In genomic region chr10:119248681-119249080, GRCh38 we compare ENCODE assay signal across 25 cellular contexts. TPM values are rescaled to one million over a fixed set of nuclear protein-coding genes. Genes with fewer than 3 reads are reported as not detected.
A peak's percentile ranks its signal among the peaks of the same experiment; 100 is the strongest.
DNase-seq lines count a peak whose midpoint lies in the region; ATAC-seq, FAIRE-seq and TF ChIP-seq lines count a peak whose summit lies in the region.
"Had no signal": no experiment of that assay in that cellular context is flagged by ENCODE, and none has a peak within 500 bp of the region (broad histone marks: within the 10 kb centered on the region; RNA-seq: fewer than 3 reads in every experiment).

No MANE protein-coding gene starts in this region.

- no peak overlapping the region for H3K4me3 Mint-ChIP-seq in nephron
- H3K4me3 Mint-ChIP-seq in type B pancreatic cell = no peak overlapping the region
- H3K4me3 Mint-ChIP-seq: GM23338, IgD-negative memory B cell had no signal

- no peaks in the 10 kb centered on the region for H3K36me3 ChIP-seq in K562 (ENCODE audit: control insufficient read depth, insufficient read depth, low read length)
- H3K36me3 ChIP-seq: MG63 had no signal

- H3K4me1 Mint-ChIP-seq in nephron (peaks cover 43% of the 10 kb centered on the region), type B pancreatic cell (ENCODE audit: unreplicated experiment) (peaks cover 49% of the 10 kb centered on the region)

- H3K9me1 ChIP-seq in K562 (ENCODE audit: control insufficient read depth, insufficient read depth, low read length) = no peaks in the 10 kb centered on the region

- no peak overlapping the region; the same call in 1 of the 2 replicates for H2AFZ ChIP-seq in K562 (ENCODE audit: low read depth, low read length)
- H2AFZ ChIP-seq: GM23338 had no signal

- no peak for TF ChIP-seq POLR2A in K562 (conservative IDR thresholded peaks at IDR 0.05)

- no peak overlapping the region for H3K9ac ChIP-seq in K562 (ENCODE audit: insufficient read depth in 1 of 2, low read depth in 2 of 2, low read length in 2 of 2)

- DNase-seq in NCI-H82 treated with DMSO at 0.1 percent for 48 hours (lab: John Stamatoyannopoulos, UW; ENCODE audit: unreplicated experiment) (peak; percentile 54), K562 (ENCODE audit: extremely low read depth in 1 of 4, low spot score in 3 of 4) (no peak), type B pancreatic cell (ENCODE audit: extremely low spot score, unreplicated experiment) (no peak), SIG-M5 (lab: John Stamatoyannopoulos, UW) (no peak), NAMALWA (ENCODE audit: low spot score) (no peak)
- DNase-seq in stimulated activated CD4-positive, alpha-beta T cell treated with anti-CD3 and anti-CD28 coated beads, Interleukin-4, amount 100 ng/mL, for 24 hours = no peak
- DNase-seq: AML-193, DMS79 treated with DMSO at 0.1 percent for 48 hours, HCEC 1CT, Kasumi-1, MG63, NCI-H1092, NCI-H1436 treated with DMSO at 0.1 percent for 48 hours, NCI-H2029 treated with DMSO at 0.1 percent for 48 hours, NCI-H446 treated with DMSO at 0.1 percent for 48 hours, NCI-H748 treated with DMSO at 0.1 percent for 48 hours, RPMI8226 had no signal

- no peaks in the 10 kb centered on the region for H3K27me3 ChIP-seq in K562 (ENCODE audit: control insufficient read depth in 2 of 2, insufficient read depth in 2 of 2, low read length in 2 of 2)
- H3K27me3 ChIP-seq: MG63 had no signal

- intact Hi-C loops in K562 (cut with micrococcal nuclease) = no loop called here

- TF ChIP-seq EP300 in K562 (IDR thresholded peaks at IDR 0.05; ENCODE audit: low read length) = no peak

- ATAC-seq in K562 (no peak), GM18511 (IDR thresholded peaks at IDR 0.05; ENCODE audit: unreplicated experiment) (no peak)
- ATAC-seq: GM23338 had no signal

- peaks cover 19 to 43% of the 10 kb centered on the region in 2 experiments for H3K4me1 ChIP-seq in K562 (replicated peaks in 1 of 2; ENCODE audit: control insufficient read depth in 2 of 2, insufficient read depth in 2 of 2, low read length in 2 of 2)

- BruUV-seq in K562 (replicated peaks; lab: Mats Ljungman, UMichigan) = no TSS peak

- H3K36me3 Mint-ChIP-seq in nephron (ENCODE audit: low read depth) = no peaks in the 10 kb centered on the region
- H3K36me3 Mint-ChIP-seq in type B pancreatic cell = no peaks in the 10 kb centered on the region

- in situ Hi-C loops in K562 (cut with MboI) = no loop called here

- 35% methylated on average over 4 of the region's 4 CpGs for WGBS in K562 (ENCODE audit: insufficient coverage, low coverage, missing lambda C conversion rate)

- no peak for TF ChIP-seq RAD21 in K562 (CRISPR knock-in tag; conservative IDR thresholded peaks at IDR 0.05 in 1 of 2, IDR thresholded peaks at IDR 0.05 in 1 of 2)

- TF ChIP-seq CTCF in K562 (IDR thresholded peaks at IDR 0.05 in 2 of 3, conservative IDR thresholded peaks at IDR 0.05 in 1 of 3; ENCODE audit: insufficient read depth in 2 of 3, low read depth in 1 of 3, low read length in 3 of 3) (no peak), nephron (IDR thresholded peaks at IDR 0.05; ENCODE audit: unreplicated experiment in 3 of 3) (no peak), type B pancreatic cell (conservative IDR thresholded peaks at IDR 0.05) (no peak)

- no peak overlapping the region for H3K4me2 ChIP-seq in K562 (ENCODE audit: insufficient read depth, low read length)
- H3K4me2 ChIP-seq: GM23338 had no signal

- H3K4me3 ChIP-seq in K562 = no peak overlapping the region
- H3K4me3 ChIP-seq: GM23338, MG63 had no signal

- POLR2A ChIA-PET in K562 (lab: Yijun Ruan, JAX) = interaction anchor here (0.5 kb wide), 1 partner anchor 23 kb away, joined by 3 read pairs; no protein-coding TSS in a partner anchor

- H3K79me2 ChIP-seq in K562 (ENCODE audit: control insufficient read depth, insufficient read depth, low read length) = no peaks in the 10 kb centered on the region

- H3K27me3 Mint-ChIP-seq in nephron (ENCODE audit: low read depth) = no peaks in the 10 kb centered on the region
- no peaks in the 10 kb centered on the region for H3K27me3 Mint-ChIP-seq in type B pancreatic cell
- H3K27me3 Mint-ChIP-seq: IgD-negative memory B cell had no signal

- no peaks in the 10 kb centered on the region for H3K9me3 Mint-ChIP-seq in nephron
- no peaks in the 10 kb centered on the region for H3K9me3 Mint-ChIP-seq in type B pancreatic cell
- H3K9me3 Mint-ChIP-seq: GM23338, IgD-negative memory B cell had no signal

- no peaks in the 10 kb centered on the region for H3K9me3 ChIP-seq in K562 (replicated peaks; ENCODE audit: control insufficient read depth, insufficient read depth, low read depth, low read length)
- H3K9me3 ChIP-seq: MG63 had no signal

- CTCF ChIA-PET in K562 (lab: Yijun Ruan, JAX; ENCODE audit: low intra/inter-chr PET ratio) = no interaction called here

- H4K20me1 ChIP-seq in K562 (replicated peaks; ENCODE audit: control insufficient read depth, insufficient read depth, low read length) = no peaks in the 10 kb centered on the region

- no peak overlapping the region for H3K27ac ChIP-seq in K562 (ENCODE audit: extremely low read depth, low read depth, low read length)
- H3K27ac ChIP-seq: C4-2B, HL-60 had no signal

- peak overlapping the region; percentile 17 to 51 (median 20) for H3K27ac Mint-ChIP-seq in nephron
- peak overlapping the region; percentile 8 for H3K27ac Mint-ChIP-seq in type B pancreatic cell
- H3K27ac Mint-ChIP-seq: GM23338 had no signal

- FAIRE-seq in K562 (lab: Jason Lieb, UNC) = no peak
- FAIRE-seq: D721Med, GM19239 had no signal

TF ChIP-seq in K562, 482 proteins besides CTCF, POLR2A, EP300 and RAD21:
- TF ChIP-seq NR2C1 (IDR thresholded peaks at IDR 0.05) (peak; percentile 28; the same call in 1 of the 2 replicates), NR2C1 (tag; IDR thresholded peaks at IDR 0.05) (no peak), ZC3H8 (IDR thresholded peaks at IDR 0.05) (no peak)

RNA-seq across cellular contexts. Expression of gene GRK5, which starts 41.3 kb away (rescaled TPM):
- total RNA-seq in K562 (2011; cell fraction: chromatin; rRNA removed; ENCODE audit: low replicate concordance) = 0.88 and 1.4 TPM in 2 replicates
- total RNA-seq in K562 (2011; cell fraction: nucleolus; rRNA removed) = 0.39 and 0.83 TPM in 2 replicates
- 0.31 and 0.59 TPM in 2 replicates for total RNA-seq in K562 (2011; cell fraction: nucleoplasm; rRNA removed)
- total RNA-seq in K562 (2014; rRNA removed) (0.54 and 0.65 TPM in 2 replicates), K562 (2014; rRNA removed; fragmentation: Illumina TruSeq; extraction: Trizol) (0.47 and 0.51 TPM in 2 replicates), K562 (2015; rRNA removed; fragmentation: Illumina TruSeq; extraction: Trizol) (0.45 and 0.80 TPM in 2 replicates), K562 (2021) (0.73 and 1.0 TPM in 2 replicates), type B pancreatic cell (ENCODE audit: low replicate concordance) (10.8 and 24.8 TPM in 2 replicates)
- polyA plus RNA-seq in K562 (2011; rRNA removed) (0.50 and 0.67 TPM in 2 replicates), K562 (2014; fragmentation: Illumina TruSeq; extraction: Trizol) (0.82 and 0.83 TPM in 2 replicates), K562 (2014; fragmentation: Nextera tagmentation; extraction: Ambion mirVana) (not detected), K562 (2014; rRNA removed) (0.31 and 0.46 TPM in 2 replicates)
- polyA plus RNA-seq in K562 (2011; cell fraction: cytosol; rRNA removed) = 0.31 and 0.55 TPM in 2 replicates
- polyA plus RNA-seq in K562 (2011; cell fraction: nucleus; rRNA removed) = 0.45 and 0.98 TPM in 2 replicates
- polyA plus RNA-seq in K562 (2012) = 0.59 and 0.68 TPM in 2 replicates
- 0.42 and 0.53 TPM in 2 replicates for polyA minus RNA-seq in K562 (2011; rRNA and poly(A)+ RNA removed)
- polyA minus RNA-seq in K562 (2011; cell fraction: cytosol; rRNA and poly(A)+ RNA removed) = not detected in 2 replicates
- polyA minus RNA-seq in K562 (2011; cell fraction: nucleus; rRNA and poly(A)+ RNA removed) = 0.44 and 0.54 TPM in 2 replicates
